Comparison of ENCODE assay signal across 12 cellular contexts in genomic region chr17:75518983-75519540, GRCh38. TPM values are rescaled to one million over a fixed set of nuclear protein-coding genes. Genes with fewer than 3 reads are reported as not detected.
DNase-seq lines count a peak whose midpoint lies in the region; ATAC-seq and TF ChIP-seq lines count a peak whose summit lies in the region.
"Had no signal": no experiment of that assay in that cellular context is flagged by ENCODE, and none has a peak within 500 bp of the region (broad histone marks: within the 10 kb centered on the region; RNA-seq: fewer than 3 reads in every experiment).

No MANE protein-coding gene starts in this region.

- peak overlapping the region in 6 of 8 donors; percentile 6 to 90 (median 84) for H3K27ac ChIP-seq in spleen
- H3K27ac ChIP-seq: GM23248, parathyroid adenoma had no signal

- H3K27me3 ChIP-seq in spleen (replicated peaks in 1 of 7) = peaks cover 0 to 18% (median 0%) of the 10 kb centered on the region in 7 donors

- no peak for DNase-seq in activated naive CD4-positive, alpha-beta T cell treated with anti-CD3 and anti-CD28 coated beads, Interleukin-2, amount 50 U/mL, for 72 hours (ENCODE audit: low spot score in 2 of 2)
- DNase-seq in spleen = no peak
- DNase-seq: GM23248, IMR-90, NCI-H1105 treated with DMSO at 0.1 percent for 48 hours, NCI-H2227 treated with DMSO at 0.1 percent for 48 hours had no signal

- intact Hi-C loops in spleen (cut with DNase I; ENCODE audit: low total_unique reads) = loop anchor here (5.0 to 10.0 kb wide), 2 partner anchors 68 to 94 kb away; partner anchors contain the start of gene MYO15B

- peaks cover 23% of the 10 kb centered on the region for H3K4me1 Mint-ChIP-seq in activated naive CD4-positive, alpha-beta T cell treated with anti-CD3 and anti-CD28 coated beads, Interleukin-2, amount 50 U/mL, for 24 hours
- H3K4me1 Mint-ChIP-seq in activated T-helper 17 cell treated with anti-CD3 and anti-CD28 coated beads, Interleukin-2, amount 50 U/mL, for 72 hours = peaks cover 15% of the 10 kb centered on the region

- H3K27ac Mint-ChIP-seq in activated naive CD4-positive, alpha-beta T cell treated with anti-CD3 and anti-CD28 coated beads, Interleukin-2, amount 50 U/mL, for 24 hours = peak overlapping the region; percentile 79
- H3K27ac Mint-ChIP-seq in activated naive CD4-positive, alpha-beta T cell treated with anti-CD3 and anti-CD28 coated beads, Interleukin-2, amount 50 U/mL, for 72 hours = no peak overlapping the region
- no peak overlapping the region for H3K27ac Mint-ChIP-seq in activated T-helper 17 cell treated with anti-CD3 and anti-CD28 coated beads, Interleukin-2, amount 50 U/mL, for 72 hours

- H3K4me3 ChIP-seq in spleen = no peak overlapping the region
- H3K4me3 ChIP-seq: GM23248 had no signal

- peaks cover 13% of the 10 kb centered on the region for H3K36me3 Mint-ChIP-seq in activated naive CD4-positive, alpha-beta T cell treated with anti-CD3 and anti-CD28 coated beads, Interleukin-2, amount 50 U/mL, for 24 hours
- peaks cover 15 to 17% of the 10 kb centered on the region in 2 donors for H3K36me3 Mint-ChIP-seq in activated naive CD4-positive, alpha-beta T cell treated with anti-CD3 and anti-CD28 coated beads, Interleukin-2, amount 50 U/mL, for 72 hours
- H3K36me3 Mint-ChIP-seq in activated T-helper 17 cell treated with anti-CD3 and anti-CD28 coated beads, Interleukin-2, amount 50 U/mL, for 72 hours (ENCODE audit: low read depth) = peaks cover 52% of the 10 kb centered on the region

- 93 to 98% (median 94%) methylated on average over 9 of the region's 9 CpGs for whole genome bisulfite sequencing in spleen, 5 donors

- H3K4me1 ChIP-seq in spleen = peaks cover 8 to 51% (median 43%) of the 10 kb centered on the region in 6 donors

- H3K27me3 Mint-ChIP-seq in activated naive CD4-positive, alpha-beta T cell treated with anti-CD3 and anti-CD28 coated beads, Interleukin-2, amount 50 U/mL, for 24 hours = no peaks in the 10 kb centered on the region
- H3K27me3 Mint-ChIP-seq in activated T-helper 17 cell treated with anti-CD3 and anti-CD28 coated beads, Interleukin-2, amount 50 U/mL, for 72 hours = no peaks in the 10 kb centered on the region

- no peak for TF ChIP-seq POLR2A in spleen (IDR thresholded peaks at IDR 0.05)

- H3K4me3 Mint-ChIP-seq in activated naive CD4-positive, alpha-beta T cell treated with anti-CD3 and anti-CD28 coated beads, Interleukin-2, amount 50 U/mL, for 24 hours = no peak overlapping the region
- H3K4me3 Mint-ChIP-seq in activated T-helper 17 cell treated with anti-CD3 and anti-CD28 coated beads, Interleukin-2, amount 50 U/mL, for 72 hours = peak overlapping the region; percentile 68

- no peaks in the 10 kb centered on the region for H3K9me3 Mint-ChIP-seq in activated naive CD4-positive, alpha-beta T cell treated with anti-CD3 and anti-CD28 coated beads, Interleukin-2, amount 50 U/mL, for 24 hours
- no peaks in the 10 kb centered on the region for H3K9me3 Mint-ChIP-seq in activated naive CD4-positive, alpha-beta T cell treated with anti-CD3 and anti-CD28 coated beads, Interleukin-2, amount 50 U/mL, for 72 hours
- no peaks in the 10 kb centered on the region for H3K9me3 Mint-ChIP-seq in activated T-helper 17 cell treated with anti-CD3 and anti-CD28 coated beads, Interleukin-2, amount 50 U/mL, for 72 hours

- ATAC-seq in activated naive CD4-positive, alpha-beta T cell treated with anti-CD3 and anti-CD28 coated beads, Interleukin-2, amount 50 U/mL, for 72 hours = no peak
- ATAC-seq in activated T-helper 17 cell treated with anti-CD3 and anti-CD28 coated beads, Interleukin-2, amount 50 U/mL, for 72 hours (replicated peaks) = no peak
- ATAC-seq in HG03045 (IDR thresholded peaks at IDR 0.05; ENCODE audit: unreplicated experiment) (no peak), HG03175 (IDR thresholded peaks at IDR 0.05; ENCODE audit: unreplicated experiment) (no peak)
- ATAC-seq: SK-N-SH treated with all-trans-retinoic acid at 6 μM for 48 hours had no signal

- H3K36me3 ChIP-seq in spleen = peaks cover 2 to 49% (median 28%) of the 10 kb centered on the region in 6 donors

- H3K9me3 ChIP-seq in spleen = no peaks in the 10 kb centered on the region

- TF ChIP-seq CTCF in spleen (IDR thresholded peaks at IDR 0.05 in 8 of 11, conservative IDR thresholded peaks at IDR 0.05 in 3 of 11) = no peak

RNA-seq across cellular contexts. Expression of gene TSEN54, which starts 2.7 kb away (rescaled TPM):
- total RNA-seq in activated naive CD4-positive, alpha-beta T cell treated with anti-CD3 and anti-CD28 coated beads, Interleukin-2, amount 50 U/mL, for 72 hours = 10 to 100 TPM; 26.8 to 45.5 TPM
- 10 to 100 TPM; 25.3 to 46.4 TPM for total RNA-seq in activated T-helper 17 cell treated with anti-CD3 and anti-CD28 coated beads, Interleukin-2, amount 50 U/mL, for 72 hours
- 10 to 100 TPM; 31.0 to 58.1 (median 35.4) TPM for total RNA-seq in spleen
- 10 to 100 TPM; 40.8 to 87.8 (median 68.9) TPM for polyA plus RNA-seq in spleen

RNA-seq across cellular contexts. Expression of gene CASKIN2, which starts 3.7 kb away (rescaled TPM):
- 1 to 10 TPM; 1.7 to 3.5 TPM for total RNA-seq in activated naive CD4-positive, alpha-beta T cell treated with anti-CD3 and anti-CD28 coated beads, Interleukin-2, amount 50 U/mL, for 72 hours
- total RNA-seq in activated T-helper 17 cell treated with anti-CD3 and anti-CD28 coated beads, Interleukin-2, amount 50 U/mL, for 72 hours = 1 to 10 TPM; 2.9 to 5.4 TPM
- 100 to 1,000 TPM in 3 of 7 donors, 10 to 100 TPM in 4; 33.5 to 135 (median 51.1) TPM for total RNA-seq in spleen
- 10 to 100 TPM in 1 of 3 donors, 1 to 10 TPM in 2; 4.7 to 27.8 (median 6.2) TPM for polyA plus RNA-seq in spleen

RNA-seq across cellular contexts. Expression of gene LLGL2, which starts 6.4 kb away (rescaled TPM):
- 10 to 100 TPM; 12.0 to 12.8 TPM for total RNA-seq in activated naive CD4-positive, alpha-beta T cell treated with anti-CD3 and anti-CD28 coated beads, Interleukin-2, amount 50 U/mL, for 72 hours
- total RNA-seq in activated T-helper 17 cell treated with anti-CD3 and anti-CD28 coated beads, Interleukin-2, amount 50 U/mL, for 72 hours = 10 to 100 TPM; 16.7 to 24.1 TPM
- 10 to 100 TPM; 44.0 to 97.8 (median 75.1) TPM for total RNA-seq in spleen
- 100 to 1,000 TPM in 1 of 3 donors, 10 to 100 TPM in 2; 28.6 to 153 (median 92.6) TPM for polyA plus RNA-seq in spleen
- total RNA-seq: GM23248 had no signal
- polyA plus RNA-seq: GM23248 had no signal

Comparison
In these comparisons a context has a peak if more than half of its experiments do, and no peak if none do; other contexts are left out.
1. RNA of gene CASKIN2, which starts 3.7 kb away (total RNA-seq): 33.5 to 135 TPM in spleen; 2.9 to 5.4 TPM in activated T-helper 17 cell treated with anti-CD3 and anti-CD28 coated beads, Interleukin-2, amount 50 U/mL, for 72 hours and 1.7 to 3.5 TPM in activated naive CD4-positive, alpha-beta T cell treated with anti-CD3 and anti-CD28 coated beads, Interleukin-2, amount 50 U/mL, for 72 hours; every median in the first group is over 4 times any median in the second.